2 cellular contexts compared by ENCODE assay signal in genomic region chr10:91743460-91743859, GRCh38.
A peak's percentile ranks its signal among the peaks of the same experiment; 100 is the strongest.
TF ChIP-seq lines count a peak whose summit lies in the region.

No MANE protein-coding gene starts in this region.

TF ChIP-seq in IMR-90, 13 proteins besides CTCF, POLR2A, EP300 and RAD21:
- TF ChIP-seq RCOR1 (IDR thresholded peaks at IDR 0.05; ENCODE audit: insufficient replicate concordance, low read length) = no peak
- TF ChIP-seq MAFK (IDR thresholded peaks at IDR 0.05; ENCODE audit: low read depth, low read length) = peak; percentile 63

TF ChIP-seq in HepG2, 621 proteins besides CTCF, POLR2A, EP300 and RAD21:
- TF ChIP-seq ZMAT5 (CRISPR knock-in tag; IDR thresholded peaks at IDR 0.05; ENCODE audit: borderline replicate concordance, low read depth) = no peak
- TF ChIP-seq KDM5A (IDR thresholded peaks at IDR 0.05; ENCODE audit: borderline replicate concordance, low read length) = no peak
- TF ChIP-seq RARG (CRISPR knock-in tag; IDR thresholded peaks at IDR 0.05; ENCODE audit: low read depth) = no peak
- no peak for TF ChIP-seq PAWR (CRISPR knock-in tag; IDR thresholded peaks at IDR 0.05; ENCODE audit: borderline replicate concordance)
- TF ChIP-seq ZNF530 (CRISPR knock-in tag; IDR thresholded peaks at IDR 0.05; ENCODE audit: low read depth) = no peak
- peak; percentile 85 to 88 for TF ChIP-seq MAFK (conservative IDR thresholded peaks at IDR 0.05 in 1 of 2, IDR thresholded peaks at IDR 0.05 in 1 of 2; ENCODE audit: low read length in 2 of 2)
- no peak for TF ChIP-seq RBAK (CRISPR knock-in tag; IDR thresholded peaks at IDR 0.05)
- TF ChIP-seq MAFF (IDR thresholded peaks at IDR 0.05; ENCODE audit: low read depth, low read length) = peak; percentile 77
- no peak for TF ChIP-seq ZNF354B (CRISPR knock-in tag; IDR thresholded peaks at IDR 0.05)
- no peak for TF ChIP-seq ZFX (CRISPR knock-in tag; IDR thresholded peaks at IDR 0.05; ENCODE audit: low read depth)
